1 cellular context compared by ENCODE assay signal in the genomic region with DNA sequence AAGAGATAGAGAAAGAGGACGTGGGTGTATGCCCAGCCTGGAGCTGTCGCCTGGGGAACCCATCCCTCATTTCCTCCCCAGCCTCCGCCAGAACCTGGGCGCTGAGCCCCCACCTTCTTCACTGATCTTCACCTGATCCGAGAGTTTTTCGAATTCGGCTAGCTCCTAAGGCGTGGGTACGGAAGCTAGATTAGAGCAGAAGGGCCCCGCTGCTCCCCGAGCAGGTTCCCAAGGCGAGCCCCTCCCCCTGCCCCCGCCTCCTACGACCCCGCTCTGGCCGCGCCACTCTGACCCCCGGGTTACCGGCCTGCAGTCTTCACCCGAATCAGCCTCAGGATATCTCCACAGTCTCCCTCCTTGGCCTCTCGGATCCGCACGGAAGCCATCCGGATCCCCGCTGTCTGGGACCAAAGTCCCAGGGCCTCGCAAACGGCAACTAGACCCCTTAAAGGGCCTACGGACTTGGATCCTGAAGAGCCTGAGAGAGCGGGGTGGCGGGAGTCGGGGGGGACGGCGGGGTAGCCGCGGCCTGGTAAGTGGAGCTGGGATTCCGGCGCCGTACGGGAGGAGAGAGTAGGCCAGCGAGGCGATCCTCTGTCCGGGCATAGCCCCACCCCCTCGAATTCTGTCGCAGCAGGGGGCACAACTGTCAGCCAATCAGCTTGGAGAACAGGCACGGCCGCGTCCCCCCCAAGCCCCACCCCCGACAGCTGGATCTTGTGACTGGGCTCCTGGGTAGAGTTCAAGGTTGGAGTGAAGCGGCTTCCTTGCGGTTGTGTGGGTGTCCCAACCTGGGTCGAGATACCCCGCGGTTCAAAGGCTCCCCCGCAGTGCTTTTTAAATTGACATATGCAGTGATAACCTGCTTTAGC.
TF ChIP-seq lines count a peak whose summit lies in the region.

A gene (minus strand): TSS at position 572 of the 872 bp plus-strand sequence. CDS start 186 bp downstream, at position 386.

TF ChIP-seq in HepG2, 621 proteins besides CTCF, POLR2A, EP300 and RAD21 (continued from another document and continues in another):
- TF ChIP-seq, protein P1, sequence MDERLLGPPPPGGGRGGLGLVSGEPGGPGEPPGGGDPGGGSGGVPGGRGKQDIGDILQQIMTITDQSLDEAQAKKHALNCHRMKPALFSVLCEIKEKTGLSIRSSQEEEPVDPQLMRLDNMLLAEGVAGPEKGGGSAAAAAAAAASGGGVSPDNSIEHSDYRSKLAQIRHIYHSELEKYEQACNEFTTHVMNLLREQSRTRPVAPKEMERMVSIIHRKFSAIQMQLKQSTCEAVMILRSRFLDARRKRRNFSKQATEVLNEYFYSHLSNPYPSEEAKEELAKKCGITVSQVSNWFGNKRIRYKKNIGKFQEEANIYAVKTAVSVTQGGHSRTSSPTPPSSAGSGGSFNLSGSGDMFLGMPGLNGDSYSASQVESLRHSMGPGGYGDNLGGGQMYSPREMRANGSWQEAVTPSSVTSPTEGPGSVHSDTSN (CRISPR knock-in tag; IDR thresholded peaks at IDR 0.05), result no peak
- TF ChIP-seq DNMT3B (CRISPR knock-in tag; conservative IDR thresholded peaks at IDR 0.05), result 0 out of 2 replicates have a peak, but pooled peaks have one; percentile 14
- TF ChIP-seq RBFOX2 (IDR thresholded peaks at IDR 0.05; ENCODE audit: low read depth, low read length), result peak; percentile 82
- TF ChIP-seq ELF3 (CRISPR knock-in tag; IDR thresholded peaks at IDR 0.05), result peak; percentile 67
- TF ChIP-seq ATF7 (IDR thresholded peaks at IDR 0.05), result no peak
- no peak for TF ChIP-seq ATF7 (CRISPR knock-in tag; IDR thresholded peaks at IDR 0.05)
- TF ChIP-seq NFKBIZ (CRISPR knock-in tag; IDR thresholded peaks at IDR 0.05), result no peak
- TF ChIP-seq MTF2 (CRISPR knock-in tag; IDR thresholded peaks at IDR 0.05; ENCODE audit: borderline replicate concordance), result no peak
- TF ChIP-seq, protein P2, sequence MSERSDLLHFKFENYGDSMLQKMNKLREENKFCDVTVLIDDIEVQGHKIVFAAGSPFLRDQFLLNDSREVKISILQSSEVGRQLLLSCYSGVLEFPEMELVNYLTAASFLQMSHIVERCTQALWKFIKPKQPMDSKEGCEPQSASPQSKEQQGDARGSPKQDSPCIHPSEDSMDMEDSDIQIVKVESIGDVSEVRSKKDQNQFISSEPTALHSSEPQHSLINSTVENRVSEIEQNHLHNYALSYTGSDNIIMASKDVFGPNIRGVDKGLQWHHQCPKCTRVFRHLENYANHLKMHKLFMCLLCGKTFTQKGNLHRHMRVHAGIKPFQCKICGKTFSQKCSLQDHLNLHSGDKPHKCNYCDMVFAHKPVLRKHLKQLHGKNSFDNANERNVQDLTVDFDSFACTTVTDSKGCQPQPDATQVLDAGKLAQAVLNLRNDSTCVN (CRISPR knock-in tag; IDR thresholded peaks at IDR 0.05; ENCODE audit: borderline replicate concordance), result 0 out of 2 replicates have a peak, but pooled peaks have one; percentile 55
- TF ChIP-seq, protein P3, sequence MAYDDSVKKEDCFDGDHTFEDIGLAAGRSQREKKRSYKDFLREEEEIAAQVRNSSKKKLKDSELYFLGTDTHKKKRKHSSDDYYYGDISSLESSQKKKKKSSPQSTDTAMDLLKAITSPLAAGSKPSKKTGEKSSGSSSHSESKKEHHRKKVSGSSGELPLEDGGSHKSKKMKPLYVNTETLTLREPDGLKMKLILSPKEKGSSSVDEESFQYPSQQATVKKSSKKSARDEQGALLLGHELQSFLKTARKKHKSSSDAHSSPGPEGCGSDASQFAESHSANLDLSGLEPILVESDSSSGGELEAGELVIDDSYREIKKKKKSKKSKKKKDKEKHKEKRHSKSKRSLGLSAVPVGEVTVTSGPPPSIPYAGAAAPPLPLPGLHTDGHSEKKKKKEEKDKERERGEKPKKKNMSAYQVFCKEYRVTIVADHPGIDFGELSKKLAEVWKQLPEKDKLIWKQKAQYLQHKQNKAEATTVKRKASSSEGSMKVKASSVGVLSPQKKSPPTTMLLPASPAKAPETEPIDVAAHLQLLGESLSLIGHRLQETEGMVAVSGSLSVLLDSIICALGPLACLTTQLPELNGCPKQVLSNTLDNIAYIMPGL (CRISPR knock-in tag; IDR thresholded peaks at IDR 0.05; ENCODE audit: borderline replicate concordance in 1 of 2, low read depth in 1 of 2), result peak; percentile 54 to 61; a peak in 2 of 4 replicates
- TF ChIP-seq AGO2 (optimal IDR thresholded peaks at IDR 0.05; ENCODE audit: low read depth, low read length), result no peak
- TF ChIP-seq, protein P4, sequence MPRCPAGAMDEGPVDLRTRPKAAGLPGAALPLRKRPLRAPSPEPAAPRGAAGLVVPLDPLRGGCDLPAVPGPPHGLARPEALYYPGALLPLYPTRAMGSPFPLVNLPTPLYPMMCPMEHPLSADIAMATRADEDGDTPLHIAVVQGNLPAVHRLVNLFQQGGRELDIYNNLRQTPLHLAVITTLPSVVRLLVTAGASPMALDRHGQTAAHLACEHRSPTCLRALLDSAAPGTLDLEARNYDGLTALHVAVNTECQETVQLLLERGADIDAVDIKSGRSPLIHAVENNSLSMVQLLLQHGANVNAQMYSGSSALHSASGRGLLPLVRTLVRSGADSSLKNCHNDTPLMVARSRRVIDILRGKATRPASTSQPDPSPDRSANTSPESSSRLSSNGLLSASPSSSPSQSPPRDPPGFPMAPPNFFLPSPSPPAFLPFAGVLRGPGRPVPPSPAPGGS (CRISPR knock-in tag; IDR thresholded peaks at IDR 0.05), result no peak
- TF ChIP-seq, protein P5, sequence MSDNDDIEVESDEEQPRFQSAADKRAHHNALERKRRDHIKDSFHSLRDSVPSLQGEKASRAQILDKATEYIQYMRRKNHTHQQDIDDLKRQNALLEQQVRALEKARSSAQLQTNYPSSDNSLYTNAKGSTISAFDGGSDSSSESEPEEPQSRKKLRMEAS (IDR thresholded peaks at IDR 0.05), result 0 out of 2 replicates have a peak, but pooled peaks have one; percentile 40
- peak; percentile 53 for TF ChIP-seq GATAD2A (CRISPR knock-in tag; IDR thresholded peaks at IDR 0.05)
- TF ChIP-seq, protein P6, sequence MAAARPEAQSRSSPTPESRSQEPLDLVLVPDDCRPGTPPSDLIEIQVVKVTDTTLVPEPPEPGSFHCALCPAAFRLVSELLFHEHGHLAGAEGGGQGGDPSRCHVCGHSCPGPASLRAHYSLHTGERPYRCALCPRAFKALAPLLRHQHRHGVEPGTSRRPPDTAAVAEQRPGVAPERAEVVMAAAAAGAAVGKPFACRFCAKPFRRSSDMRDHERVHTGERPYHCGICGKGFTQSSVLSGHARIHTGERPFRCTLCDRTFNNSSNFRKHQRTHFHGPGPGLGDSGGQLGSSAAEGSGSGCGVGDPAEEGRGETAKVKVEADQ (CRISPR knock-in tag; IDR thresholded peaks at IDR 0.05; ENCODE audit: borderline replicate concordance), result peak; percentile 12; the same call in 1 of the 2 replicates
- TF ChIP-seq ZFP90 (CRISPR knock-in tag; IDR thresholded peaks at IDR 0.05; ENCODE audit: borderline replicate concordance), result peak; percentile 87
- TF ChIP-seq TGIF2 (CRISPR knock-in tag; IDR thresholded peaks at IDR 0.05), result 0 out of 2 replicates have a peak, but pooled peaks have one; percentile 38
- TF ChIP-seq KAT8 (CRISPR knock-in tag; IDR thresholded peaks at IDR 0.05), result peak; percentile 68; the same call in 1 of the 2 replicates
- peak; percentile 59; the same call in 1 of the 2 replicates for TF ChIP-seq KLF15 (CRISPR knock-in tag; IDR thresholded peaks at IDR 0.05; ENCODE audit: borderline replicate concordance)
- TF ChIP-seq MIER2 (CRISPR knock-in tag; IDR thresholded peaks at IDR 0.05), result no peak
- TF ChIP-seq, protein P7, sequence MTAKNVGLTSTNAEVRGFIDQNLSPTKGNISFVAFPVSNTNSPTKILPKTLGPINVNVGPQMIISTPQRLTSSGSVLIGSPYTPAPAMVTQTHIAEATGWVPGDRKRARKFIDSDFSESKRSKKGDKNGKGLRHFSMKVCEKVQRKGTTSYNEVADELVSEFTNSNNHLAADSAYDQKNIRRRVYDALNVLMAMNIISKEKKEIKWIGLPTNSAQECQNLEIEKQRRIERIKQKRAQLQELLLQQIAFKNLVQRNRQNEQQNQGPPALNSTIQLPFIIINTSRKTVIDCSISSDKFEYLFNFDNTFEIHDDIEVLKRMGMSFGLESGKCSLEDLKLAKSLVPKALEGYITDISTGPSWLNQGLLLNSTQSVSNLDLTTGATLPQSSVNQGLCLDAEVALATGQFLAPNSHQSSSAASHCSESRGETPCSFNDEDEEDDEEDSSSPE (CRISPR knock-in tag; IDR thresholded peaks at IDR 0.05), result peak; percentile 49; the same call in 1 of the 2 replicates
- TF ChIP-seq CCAR2 (optimal IDR thresholded peaks at IDR 0.05; ENCODE audit: low read depth, low read length), result peak; percentile 16
- TF ChIP-seq, protein P8, sequence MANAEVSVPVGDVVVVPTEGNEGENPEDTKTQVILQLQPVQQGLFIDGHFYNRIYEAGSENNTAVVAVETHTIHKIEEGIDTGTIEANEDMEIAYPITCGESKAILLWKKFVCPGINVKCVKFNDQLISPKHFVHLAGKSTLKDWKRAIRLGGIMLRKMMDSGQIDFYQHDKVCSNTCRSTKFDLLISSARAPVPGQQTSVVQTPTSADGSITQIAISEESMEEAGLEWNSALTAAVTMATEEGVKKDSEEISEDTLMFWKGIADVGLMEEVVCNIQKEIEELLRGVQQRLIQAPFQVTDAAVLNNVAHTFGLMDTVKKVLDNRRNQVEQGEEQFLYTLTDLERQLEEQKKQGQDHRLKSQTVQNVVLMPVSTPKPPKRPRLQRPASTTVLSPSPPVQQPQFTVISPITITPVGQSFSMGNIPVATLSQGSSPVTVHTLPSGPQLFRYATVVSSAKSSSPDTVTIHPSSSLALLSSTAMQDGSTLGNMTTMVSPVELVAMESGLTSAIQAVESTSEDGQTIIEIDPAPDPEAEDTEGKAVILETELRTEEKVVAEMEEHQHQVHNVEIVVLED (CRISPR knock-in tag; IDR thresholded peaks at IDR 0.05; ENCODE audit: borderline replicate concordance), result peak; percentile 24; the same call in 1 of the 2 replicates
- no peak for TF ChIP-seq ZBTB7A (CRISPR knock-in tag; IDR thresholded peaks at IDR 0.05)
- TF ChIP-seq ZNF83 (CRISPR knock-in tag; IDR thresholded peaks at IDR 0.05; ENCODE audit: borderline replicate concordance), result no peak
- TF ChIP-seq MED13 (CRISPR knock-in tag; IDR thresholded peaks at IDR 0.05), result peak; percentile 89; the same call in 1 of the 2 replicates
- TF ChIP-seq ETV6 (CRISPR knock-in tag; conservative IDR thresholded peaks at IDR 0.05), result 0 out of 2 replicates have a peak, but pooled peaks have one; percentile 26
- TF ChIP-seq ZNF446 (CRISPR knock-in tag; IDR thresholded peaks at IDR 0.05), result no peak
- TF ChIP-seq REPIN1 (CRISPR knock-in tag; IDR thresholded peaks at IDR 0.05; ENCODE audit: borderline replicate concordance, low read depth), result no peak
- no peak for TF ChIP-seq SRSF9 (IDR thresholded peaks at IDR 0.05; ENCODE audit: borderline replicate concordance, insufficient read depth, low read depth, low read length, poor library complexity, severe bottlenecking)
- TF ChIP-seq PAX8 (CRISPR knock-in tag; IDR thresholded peaks at IDR 0.05; ENCODE audit: borderline replicate concordance), result no peak
- TF ChIP-seq MXD4 (CRISPR knock-in tag; IDR thresholded peaks at IDR 0.05), result peak; percentile 48; the same call in 1 of the 2 replicates
- TF ChIP-seq, protein P9, sequence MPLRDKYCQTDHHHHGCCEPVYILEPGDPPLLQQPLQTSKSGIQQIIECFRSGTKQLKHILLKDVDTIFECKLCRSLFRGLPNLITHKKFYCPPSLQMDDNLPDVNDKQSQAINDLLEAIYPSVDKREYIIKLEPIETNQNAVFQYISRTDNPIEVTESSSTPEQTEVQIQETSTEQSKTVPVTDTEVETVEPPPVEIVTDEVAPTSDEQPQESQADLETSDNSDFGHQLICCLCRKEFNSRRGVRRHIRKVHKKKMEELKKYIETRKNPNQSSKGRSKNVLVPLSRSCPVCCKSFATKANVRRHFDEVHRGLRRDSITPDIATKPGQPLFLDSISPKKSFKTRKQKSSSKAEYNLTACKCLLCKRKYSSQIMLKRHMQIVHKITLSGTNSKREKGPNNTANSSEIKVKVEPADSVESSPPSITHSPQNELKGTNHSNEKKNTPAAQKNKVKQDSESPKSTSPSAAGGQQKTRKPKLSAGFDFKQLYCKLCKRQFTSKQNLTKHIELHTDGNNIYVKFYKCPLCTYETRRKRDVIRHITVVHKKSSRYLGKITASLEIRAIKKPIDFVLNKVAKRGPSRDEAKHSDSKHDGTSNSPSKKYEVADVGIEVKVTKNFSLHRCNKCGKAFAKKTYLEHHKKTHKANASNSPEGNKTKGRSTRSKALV (CRISPR knock-in tag; IDR thresholded peaks at IDR 0.05), result 0 out of 2 replicates have a peak, but pooled peaks have one; percentile 59
- TF ChIP-seq RNF2 (conservative IDR thresholded peaks at IDR 0.05; ENCODE audit: low read depth), result no peak
- TF ChIP-seq PRPF4 (IDR thresholded peaks at IDR 0.05; ENCODE audit: low read depth, low read length, poor library complexity, severe bottlenecking), result no peak
- TF ChIP-seq ZNF788 (CRISPR knock-in tag; IDR thresholded peaks at IDR 0.05; ENCODE audit: borderline replicate concordance), result peak; percentile 54; the same call in 1 of the 2 replicates
- TF ChIP-seq SPEN (CRISPR knock-in tag; IDR thresholded peaks at IDR 0.05; ENCODE audit: low read depth), result peak; percentile 88
- TF ChIP-seq, protein P10, sequence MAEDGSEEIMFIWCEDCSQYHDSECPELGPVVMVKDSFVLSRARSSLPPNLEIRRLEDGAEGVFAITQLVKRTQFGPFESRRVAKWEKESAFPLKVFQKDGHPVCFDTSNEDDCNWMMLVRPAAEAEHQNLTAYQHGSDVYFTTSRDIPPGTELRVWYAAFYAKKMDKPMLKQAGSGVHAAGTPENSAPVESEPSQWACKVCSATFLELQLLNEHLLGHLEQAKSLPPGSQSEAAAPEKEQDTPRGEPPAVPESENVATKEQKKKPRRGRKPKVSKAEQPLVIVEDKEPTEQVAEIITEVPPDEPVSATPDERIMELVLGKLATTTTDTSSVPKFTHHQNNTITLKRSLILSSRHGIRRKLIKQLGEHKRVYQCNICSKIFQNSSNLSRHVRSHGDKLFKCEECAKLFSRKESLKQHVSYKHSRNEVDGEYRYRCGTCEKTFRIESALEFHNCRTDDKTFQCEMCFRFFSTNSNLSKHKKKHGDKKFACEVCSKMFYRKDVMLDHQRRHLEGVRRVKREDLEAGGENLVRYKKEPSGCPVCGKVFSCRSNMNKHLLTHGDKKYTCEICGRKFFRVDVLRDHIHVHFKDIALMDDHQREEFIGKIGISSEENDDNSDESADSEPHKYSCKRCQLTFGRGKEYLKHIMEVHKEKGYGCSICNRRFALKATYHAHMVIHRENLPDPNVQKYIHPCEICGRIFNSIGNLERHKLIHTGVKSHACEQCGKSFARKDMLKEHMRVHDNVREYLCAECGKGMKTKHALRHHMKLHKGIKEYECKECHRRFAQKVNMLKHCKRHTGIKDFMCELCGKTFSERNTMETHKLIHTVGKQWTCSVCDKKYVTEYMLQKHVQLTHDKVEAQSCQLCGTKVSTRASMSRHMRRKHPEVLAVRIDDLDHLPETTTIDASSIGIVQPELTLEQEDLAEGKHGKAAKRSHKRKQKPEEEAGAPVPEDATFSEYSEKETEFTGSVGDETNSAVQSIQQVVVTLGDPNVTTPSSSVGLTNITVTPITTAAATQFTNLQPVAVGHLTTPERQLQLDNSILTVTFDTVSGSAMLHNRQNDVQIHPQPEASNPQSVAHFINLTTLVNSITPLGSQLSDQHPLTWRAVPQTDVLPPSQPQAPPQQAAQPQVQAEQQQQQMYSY (CRISPR knock-in tag; IDR thresholded peaks at IDR 0.05), result 0 out of 2 replicates have a peak, but pooled peaks have one; percentile 43
- TF ChIP-seq ATM (IDR thresholded peaks at IDR 0.05; ENCODE audit: borderline replicate concordance), result no peak
